Comparison of ENCODE assay signal across 24 cellular contexts in the genomic region with DNA sequence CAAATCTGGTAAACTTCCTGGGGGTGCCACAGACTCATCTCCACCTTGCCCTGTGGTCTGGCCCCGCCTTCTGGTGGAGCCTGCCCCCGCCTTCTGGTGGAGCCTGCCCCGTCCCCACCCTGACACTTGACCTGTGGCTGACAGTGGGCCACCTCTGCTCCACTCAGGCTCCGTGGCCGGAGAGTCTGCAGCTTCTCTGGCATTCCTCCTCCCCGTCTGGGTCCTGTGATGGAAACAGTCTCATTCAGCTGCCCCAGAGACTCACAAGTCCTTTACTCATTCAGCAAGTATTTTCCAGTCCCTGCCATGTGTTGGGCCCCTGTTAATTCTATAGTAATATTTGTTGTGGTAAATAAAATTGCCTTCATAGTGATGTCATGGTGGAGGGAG. TPM values are rescaled to one million over a fixed set of nuclear protein-coding genes. Genes with fewer than 3 reads are reported as not detected.
DNase-seq lines count a peak whose midpoint lies in the region; TF ChIP-seq lines count a peak whose summit lies in the region.
"Had no signal": no experiment of that assay in that cellular context is flagged by ENCODE, and none has a peak within 500 bp of the region (broad histone marks: within the 10 kb centered on the region; RNA-seq: fewer than 3 reads in every experiment).

No MANE protein-coding gene starts in this region.

- TF ChIP-seq CTCF in progenitor cell of endocrine pancreas (IDR thresholded peaks at IDR 0.05; ENCODE audit: unreplicated experiment) = no peak

- no peaks in the 10 kb centered on the region for H3K79me2 ChIP-seq in GM23248 (ENCODE audit: insufficient read depth)

- in situ Hi-C loops in GM23248 (cut with MboI) = no loop called here

- no peaks in the 10 kb centered on the region for H3K9me3 ChIP-seq in GM23248 (ENCODE audit: low read depth)
- H3K9me3 ChIP-seq: psoas muscle, tibial nerve had no signal

- H3K36me3 ChIP-seq in GM23248 (ENCODE audit: low read depth) = no peaks in the 10 kb centered on the region
- H3K36me3 ChIP-seq: tibial nerve had no signal

- H3K36me3 Mint-ChIP-seq in progenitor cell of endocrine pancreas (ENCODE audit: insufficient read depth) = no peaks in the 10 kb centered on the region
- H3K36me3 Mint-ChIP-seq: brain; CD8-positive, alpha-beta memory T cell had no signal

- no peaks in the 10 kb centered on the region for H4K20me1 ChIP-seq in GM23248 (ENCODE audit: insufficient read depth)

- DNase-seq in GM23248 (peak; percentile 81), astrocyte of the hippocampus (ENCODE audit: low read depth, low spot score) (peak; percentile 38), hepatic stellate cell (ENCODE audit: low spot score) (peak; percentile 64), stromal cell of bone marrow (ENCODE audit: low read depth) (peak; percentile 20), progenitor cell of endocrine pancreas (ENCODE audit: low spot score, unreplicated experiment) (no peak), D341Med (ENCODE audit: low spot score) (no peak), NCI-H1105 (lab: John Stamatoyannopoulos, UW) (no peak)
- DNase-seq: activated CD4-positive, alpha-beta T cell treated with anti-CD3 and anti-CD28 coated beads for 1 hour; activated naive CD4-positive, alpha-beta T cell treated with anti-CD3 and anti-CD28 coated beads, Interleukin-2, amount 50 U/mL, for 16 hours; activated T-cell treated with anti-CD3 and anti-CD28 coated beads, Interleukin-2, amount 50 U/mL, for 72 hours; CD8-positive, alpha-beta memory T cell; DMS79 treated with DMSO at 0.1 percent for 48 hours; left colon; NCI-H1417 treated with DMSO at 0.1 percent for 48 hours; NCI-H69; nephron progenitor cell; psoas muscle; stimulated activated naive CD8-positive, alpha-beta T cell treated with anti-CD3 and anti-CD28 coated beads, Interleukin-15, Interleukin-2, amounts not matched to agents 100 U/mL and 50 U/mL, for 24 hours; SW 1271 had no signal

- WGBS in GM23248 (ENCODE audit: low coverage in 1 of 2, low lambda C conversion rate in 2 of 2, missing lambda C conversion rate in 2 of 2), 2 experiments = 38 to 41% methylated on average over 6 of the region's 6 CpGs

- H3K4me1 Mint-ChIP-seq in progenitor cell of endocrine pancreas (ENCODE audit: low read depth) = peaks cover 4% of the 10 kb centered on the region
- H3K4me1 Mint-ChIP-seq: brain; CD8-positive, alpha-beta memory T cell had no signal

- H3K4me2 ChIP-seq in GM23248 (ENCODE audit: unreplicated experiment) = no peak overlapping the region

- H3K27ac Mint-ChIP-seq in progenitor cell of endocrine pancreas = no peak overlapping the region
- H3K27ac Mint-ChIP-seq: activated T-cell treated with anti-CD3 and anti-CD28 coated beads, Interleukin-2, amount 50 U/mL, for 72 hours; brain; CD8-positive, alpha-beta memory T cell; nephron progenitor cell had no signal

- no peak overlapping the region for H3K4me3 Mint-ChIP-seq in progenitor cell of endocrine pancreas (ENCODE audit: low read depth)
- H3K4me3 Mint-ChIP-seq: activated T-cell treated with anti-CD3 and anti-CD28 coated beads, Interleukin-2, amount 50 U/mL, for 72 hours; brain; CD8-positive, alpha-beta memory T cell; nephron progenitor cell had no signal

- no peaks in the 10 kb centered on the region for H3K9me3 Mint-ChIP-seq in progenitor cell of endocrine pancreas (ENCODE audit: low read depth)
- H3K9me3 Mint-ChIP-seq: activated T-cell treated with anti-CD3 and anti-CD28 coated beads, Interleukin-2, amount 50 U/mL, for 72 hours; brain; CD8-positive, alpha-beta memory T cell; nephron progenitor cell had no signal

- H3K27me3 Mint-ChIP-seq in progenitor cell of endocrine pancreas = peaks cover 29% of the 10 kb centered on the region

- no peak overlapping the region for H3K9ac ChIP-seq in GM23248

- peaks cover 26% of the 10 kb centered on the region for H3K27me3 ChIP-seq in GM23248 (replicated peaks; ENCODE audit: insufficient read depth)
- H3K27me3 ChIP-seq: tibial nerve had no signal

- H3K4me1 ChIP-seq in GM23248 (ENCODE audit: insufficient read depth) = no peaks in the 10 kb centered on the region
- H3K4me1 ChIP-seq: psoas muscle had no signal

- no peak overlapping the region for H3K27ac ChIP-seq in GM23248
- H3K27ac ChIP-seq: psoas muscle, skin epidermis, tibial nerve had no signal

- no peaks in the 10 kb centered on the region for H3F3A ChIP-seq in GM23248 (ENCODE audit: insufficient read depth)

- no peaks in the 10 kb centered on the region for H3K9me2 ChIP-seq in GM23248 (ENCODE audit: insufficient read depth)

- no peak overlapping the region for H2AFZ ChIP-seq in GM23248

- no peak overlapping the region for H3K4me3 ChIP-seq in GM23248
- H3K4me3 ChIP-seq: psoas muscle, skin epidermis, tibial nerve had no signal

RNA-seq across cellular contexts. Expression of gene G6PC1, which starts 21.0 kb away (rescaled TPM):
- total RNA-seq in GM23248 (2014; rRNA removed; shearing (Covaris generic)) = not detected in 2 replicates
- polyA plus RNA-seq in GM23248 (2016; fragmentation: Nextera tagmentation; extraction: Ambion mirVana) = not detected in 2 replicates
- total RNA-seq in progenitor cell of endocrine pancreas = not detected in 2 replicates
- total RNA-seq: activated CD8-positive, alpha-beta memory T cell treated with anti-CD3 and anti-CD28 coated beads for 36 hours; activated T-cell treated with anti-CD3 and anti-CD28 coated beads, Interleukin-2, amount 50 U/mL, for 72 hours; CD8-positive, alpha-beta memory T cell; MCF 10A; psoas muscle; tibial nerve had no signal
- polyA plus RNA-seq: CD8-positive, alpha-beta memory T cell had no signal

RNA-seq across cellular contexts. Expression of gene AOC3, which starts 28.6 kb away (rescaled TPM):
- 0.13 TPM in 1 of 2 replicates, not detected in the other for total RNA-seq in GM23248 (2014; rRNA removed; shearing (Covaris generic))
- polyA plus RNA-seq in GM23248 (2016; fragmentation: Nextera tagmentation; extraction: Ambion mirVana) = 0.05 TPM in 1 of 2 replicates, not detected in the other
- 1.2 and 2.6 TPM in 2 replicates for total RNA-seq in progenitor cell of endocrine pancreas
- polyA plus RNA-seq: CD8-positive, alpha-beta memory T cell had no signal

RNA-seq across cellular contexts. Expression of gene AOC2, which starts 35.2 kb away (rescaled TPM):
- total RNA-seq in GM23248 (2014; rRNA removed; shearing (Covaris generic)) = 0.13 and 0.22 TPM in 2 replicates
- 0.09 and 0.14 TPM in 2 replicates for polyA plus RNA-seq in GM23248 (2016; fragmentation: Nextera tagmentation; extraction: Ambion mirVana)
- 4.1 and 4.3 TPM in 2 replicates for total RNA-seq in progenitor cell of endocrine pancreas

RNA-seq across cellular contexts. Expression of gene PSME3, which starts 46.4 kb away (rescaled TPM):
- 88.1 and 104 TPM in 2 replicates for total RNA-seq in GM23248 (2014; rRNA removed; shearing (Covaris generic))
- 170 and 176 TPM in 2 replicates for polyA plus RNA-seq in GM23248 (2016; fragmentation: Nextera tagmentation; extraction: Ambion mirVana)
- 121 and 129 TPM in 2 replicates for total RNA-seq in progenitor cell of endocrine pancreas

RNA-seq across cellular contexts. Expression of gene BECN1, which starts 55.5 kb away (rescaled TPM):
- total RNA-seq in GM23248 (2014; rRNA removed; shearing (Covaris generic)) = 134 and 191 TPM in 2 replicates
- polyA plus RNA-seq in GM23248 (2016; fragmentation: Nextera tagmentation; extraction: Ambion mirVana) = 105 and 117 TPM in 2 replicates
- 63.4 and 67.1 TPM in 2 replicates for total RNA-seq in progenitor cell of endocrine pancreas

Comparison
In these comparisons a context has a peak if more than half of its experiments do, and no peak if none do; other contexts are left out.
1. DNase-seq: peak in GM23248 (single experiment), astrocyte of the hippocampus (single experiment), hepatic stellate cell (single experiment) and stromal cell of bone marrow (single experiment); none in progenitor cell of endocrine pancreas (single experiment), D341Med (single experiment) and NCI-H1105 (single experiment).